ENCODE assay signal across 1 cellular context in the genomic region with DNA sequence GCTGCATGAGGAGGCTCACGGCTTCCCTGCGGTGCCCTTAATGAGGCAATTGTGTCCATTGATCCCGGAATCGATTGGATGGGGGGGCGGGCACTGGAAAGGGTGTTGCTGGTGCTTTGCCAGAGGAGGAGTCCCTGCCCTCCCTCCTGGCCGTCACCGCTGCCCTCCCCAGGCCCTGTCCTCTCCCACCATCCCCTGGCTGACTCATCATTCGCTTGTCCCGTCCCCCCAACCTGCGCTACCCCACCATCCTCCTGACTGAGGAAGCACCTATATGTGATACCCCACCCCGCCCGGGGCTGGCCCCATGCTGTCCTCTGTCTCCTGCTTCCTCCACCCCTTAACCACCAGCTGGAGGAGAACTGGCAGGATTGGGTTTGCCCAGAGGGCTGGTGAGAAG.
TF ChIP-seq lines count a peak whose summit lies in the region.

No MANE protein-coding gene starts in this region.

TF ChIP-seq in H1, 55 proteins besides CTCF, POLR2A, EP300 and RAD21:
- TF ChIP-seq BCL11A (IDR thresholded peaks at IDR 0.05; ENCODE audit: low read depth in 2 of 2, low read length in 2 of 2): no peak
- TF ChIP-seq, protein P1, sequence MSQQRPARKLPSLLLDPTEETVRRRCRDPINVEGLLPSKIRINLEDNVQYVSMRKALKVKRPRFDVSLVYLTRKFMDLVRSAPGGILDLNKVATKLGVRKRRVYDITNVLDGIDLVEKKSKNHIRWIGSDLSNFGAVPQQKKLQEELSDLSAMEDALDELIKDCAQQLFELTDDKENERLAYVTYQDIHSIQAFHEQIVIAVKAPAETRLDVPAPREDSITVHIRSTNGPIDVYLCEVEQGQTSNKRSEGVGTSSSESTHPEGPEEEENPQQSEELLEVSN (IDR thresholded peaks at IDR 0.05): no peak
- no peak for TF ChIP-seq SAP30 (IDR thresholded peaks at IDR 0.05; ENCODE audit: insufficient read depth, insufficient replicate concordance, low read length)
- no peak for TF ChIP-seq TEAD4 (IDR thresholded peaks at IDR 0.05; ENCODE audit: low read depth, low read length)
- TF ChIP-seq NRF1 (IDR thresholded peaks at IDR 0.05; ENCODE audit: low read depth, low read length): no peak
- no peak for TF ChIP-seq CBX5 (IDR thresholded peaks at IDR 0.05; ENCODE audit: low read depth, low read length)
- no peak for TF ChIP-seq SP2 (IDR thresholded peaks at IDR 0.05; ENCODE audit: low read length)
